ENCODE assay signal across 1 cellular context in the genomic region with DNA sequence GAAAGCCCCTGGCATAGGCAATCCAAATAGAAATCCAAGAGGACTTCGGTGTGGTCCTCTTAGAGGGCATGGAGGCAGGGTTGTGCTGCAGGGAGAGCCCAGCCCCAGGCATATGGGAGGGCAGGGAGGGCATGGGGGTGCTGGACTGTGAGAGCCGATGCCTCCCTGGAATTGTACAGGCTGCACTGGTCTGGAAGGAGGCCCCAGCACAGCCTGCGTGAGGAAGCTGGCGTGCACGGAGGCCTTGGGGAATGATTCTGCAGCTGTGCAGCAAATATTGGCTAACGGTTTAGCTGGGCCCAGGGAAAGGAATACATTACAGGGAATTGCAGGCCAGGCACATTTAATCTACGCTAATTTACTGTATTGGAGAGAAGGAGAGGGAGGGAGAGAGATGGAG.
TF ChIP-seq lines count a peak whose summit lies in the region.

No MANE protein-coding gene starts in this region.

TF ChIP-seq in IMR-90, 13 proteins besides CTCF, POLR2A, EP300 and RAD21 (continued from another document):
- TF ChIP-seq MAFK (IDR thresholded peaks at IDR 0.05; ENCODE audit: low read depth, low read length) (no peak), MXI1 (IDR thresholded peaks at IDR 0.05; ENCODE audit: borderline replicate concordance, low read depth, low read length) (no peak), SMC3 (IDR thresholded peaks at IDR 0.05; ENCODE audit: low read depth, low read length) (no peak), NFE2L2 (IDR thresholded peaks at IDR 0.05; ENCODE audit: low read depth, low read length) (no peak), BHLHE40 (IDR thresholded peaks at IDR 0.05; ENCODE audit: low read depth, low read length) (no peak), MAZ (IDR thresholded peaks at IDR 0.05; ENCODE audit: borderline replicate concordance, low read depth, low read length) (no peak), RFX5 (IDR thresholded peaks at IDR 0.05; ENCODE audit: low read depth, low read length) (no peak)
- TF ChIP-seq, protein P1, sequence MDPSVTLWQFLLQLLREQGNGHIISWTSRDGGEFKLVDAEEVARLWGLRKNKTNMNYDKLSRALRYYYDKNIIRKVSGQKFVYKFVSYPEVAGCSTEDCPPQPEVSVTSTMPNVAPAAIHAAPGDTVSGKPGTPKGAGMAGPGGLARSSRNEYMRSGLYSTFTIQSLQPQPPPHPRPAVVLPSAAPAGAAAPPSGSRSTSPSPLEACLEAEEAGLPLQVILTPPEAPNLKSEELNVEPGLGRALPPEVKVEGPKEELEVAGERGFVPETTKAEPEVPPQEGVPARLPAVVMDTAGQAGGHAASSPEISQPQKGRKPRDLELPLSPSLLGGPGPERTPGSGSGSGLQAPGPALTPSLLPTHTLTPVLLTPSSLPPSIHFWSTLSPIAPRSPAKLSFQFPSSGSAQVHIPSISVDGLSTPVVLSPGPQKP (IDR thresholded peaks at IDR 0.05; ENCODE audit: borderline replicate concordance, low read depth, low read length): no peak
